15 cellular contexts compared by ENCODE assay signal in the genomic region with DNA sequence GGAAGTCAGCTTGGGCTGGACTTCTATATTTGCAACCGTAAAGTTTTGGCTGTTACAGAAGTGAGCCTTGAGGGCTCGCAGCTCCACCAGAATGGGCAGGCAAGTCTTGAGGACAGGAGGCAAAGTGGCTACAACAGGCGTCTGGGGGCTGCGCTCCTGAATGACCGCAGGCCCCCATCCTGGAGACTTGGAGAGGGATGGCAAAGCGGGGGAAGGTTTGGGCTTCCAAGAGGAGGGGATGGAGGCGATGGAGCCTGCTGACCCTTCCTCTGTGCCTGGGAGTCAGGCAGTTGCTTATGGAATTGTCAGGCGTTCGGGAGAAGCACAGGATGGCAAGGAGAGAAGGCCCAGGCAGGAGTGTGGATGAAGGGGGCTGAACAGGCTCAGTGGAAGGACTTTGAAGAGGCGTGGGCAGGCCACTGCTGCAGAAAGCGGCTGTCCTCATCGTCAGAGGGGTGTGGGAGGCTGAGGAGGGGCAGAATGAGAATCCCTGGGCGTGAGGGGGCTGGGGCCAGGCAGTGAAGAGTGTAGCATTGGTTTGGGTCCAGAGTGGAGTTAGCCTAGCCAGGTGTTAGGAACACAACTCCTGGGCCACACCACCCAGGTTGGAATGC.
"Had no signal": no experiment of that assay in that cellular context is flagged by ENCODE, and none has a peak within 500 bp of the region (broad histone marks: within the 10 kb centered on the region; RNA-seq: fewer than 3 reads in every experiment).

No MANE protein-coding gene starts in this region.

- H3K27ac ChIP-seq: ascending aorta, hepatocyte, left ventricle myocardium inferior, psoas muscle, right lobe of liver, tibial artery had no signal

- H3K9me3 Mint-ChIP-seq: natural killer cell treated with Interleukin-12 subunit alpha and Interleukin-12 subunit beta and Interleukin-15 and Interleukin-18, amount 100 ng/mL, for 72 hours had no signal

- H3K4me1 ChIP-seq: ascending aorta, psoas muscle, right lobe of liver, tibial artery had no signal

- H3K27ac Mint-ChIP-seq: natural killer cell treated with Interleukin-12 subunit alpha and Interleukin-12 subunit beta and Interleukin-15 and Interleukin-18, amount 100 ng/mL, for 72 hours had no signal

- H3K9me3 ChIP-seq: ascending aorta, left ventricle myocardium inferior, psoas muscle, right lobe of liver, tibial artery had no signal

- H3K27me3 ChIP-seq: ascending aorta, right lobe of liver had no signal

- DNase-seq: activated CD4-positive, CD25-positive, alpha-beta regulatory T cell treated with anti-CD3 and anti-CD28 coated beads, Interleukin-2, amount 50 U/mL, for 72 hours; activated naive CD4-positive, alpha-beta T cell treated with Interleukin-2 at 50 U/mL for 16 hours; islet precursor cell; occipital lobe; psoas muscle; T-helper 1 cell; T1000 had no signal

- H3K4me3 ChIP-seq: ascending aorta, hepatocyte, left ventricle myocardium inferior, psoas muscle, right lobe of liver, tibial artery had no signal

- H2AFZ ChIP-seq: hepatocyte had no signal

- ATAC-seq: esophagus mucosa; natural killer cell treated with Interleukin-12 subunit alpha and Interleukin-12 subunit beta and Interleukin-15 and Interleukin-18, amount 100 ng/mL, for 72 hours; right lobe of liver; SK-N-SH treated with all-trans-retinoic acid at 6 μM for 48 hours had no signal

- H3K4me3 Mint-ChIP-seq: natural killer cell treated with Interleukin-12 subunit alpha and Interleukin-12 subunit beta and Interleukin-15 and Interleukin-18, amount 100 ng/mL, for 72 hours had no signal

- H3K36me3 ChIP-seq: ascending aorta, left ventricle myocardium inferior, right lobe of liver, tibial artery had no signal

- H3K4me2 ChIP-seq: hepatocyte had no signal
